Comparison of ENCODE assay signal across 8 cellular contexts in the genomic region with DNA sequence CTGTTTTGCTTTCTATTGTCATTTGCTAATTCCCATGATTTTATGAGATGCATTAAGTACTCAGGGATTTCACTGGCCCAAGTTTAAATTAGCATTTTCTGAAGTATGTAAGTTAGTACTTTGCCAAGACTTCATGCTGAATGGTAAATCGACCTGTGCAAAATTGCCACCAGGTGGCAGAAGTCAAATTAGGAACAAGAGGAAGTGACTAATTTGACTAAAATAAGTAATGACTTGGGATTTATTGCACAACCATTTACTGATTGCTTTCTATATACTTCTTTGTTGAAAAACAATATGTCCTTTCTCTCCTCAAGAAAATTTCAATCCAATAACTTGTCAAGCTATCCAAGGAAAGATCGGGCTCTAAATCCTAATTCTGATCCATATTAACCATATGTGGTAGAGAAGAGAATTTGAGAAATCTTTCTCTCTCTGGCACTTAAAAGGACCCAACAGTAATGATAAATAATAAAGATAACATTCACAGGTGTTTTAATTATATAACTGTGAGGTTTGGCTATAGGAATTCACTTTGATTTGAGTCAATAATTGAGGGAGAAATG.
DNase-seq lines count a peak whose midpoint lies in the region; ATAC-seq and TF ChIP-seq lines count a peak whose summit lies in the region.

No MANE protein-coding gene starts in this region.

- H3K27me3 ChIP-seq in right cardiac atrium (ENCODE audit: control insufficient read depth, insufficient read depth) (no peaks in the 10 kb centered on the region), Panc1 (ENCODE audit: control insufficient read depth, insufficient read depth, low read length) (no peaks in the 10 kb centered on the region), uterus (no peaks in the 10 kb centered on the region), Peyer's patch (no peaks in the 10 kb centered on the region)

- TF ChIP-seq CTCF in Panc1 (IDR thresholded peaks at IDR 0.05) = peak; percentile 56; the same call in 1 of the 2 replicates
- TF ChIP-seq CTCF in epithelial cell of proximal tubule (conservative IDR thresholded peaks at IDR 0.05; ENCODE audit: low read depth, low read length) = peak; percentile 80
- TF ChIP-seq CTCF in uterus (IDR thresholded peaks at IDR 0.05) = no peak
- TF ChIP-seq CTCF in Peyer's patch (IDR thresholded peaks at IDR 0.05) = peak in 2 of 6 experiments; percentile 18 to 19

- peak; percentile 11 to 35 (median 15) for DNase-seq in right cardiac atrium
- no peak for DNase-seq in Right ventricle myocardium inferior (ENCODE audit: missing footprints)
- DNase-seq in Panc1 (ENCODE audit: low read depth, low spot score) = no peak
- peak; percentile 41 for DNase-seq in epithelial cell of proximal tubule (ENCODE audit: low read depth)
- peak; percentile 12 for DNase-seq in putamen (ENCODE audit: low spot score)
- no peak for DNase-seq in uterus
- DNase-seq in Peyer's patch = no peak

- no peaks in the 10 kb centered on the region for H3K4me1 ChIP-seq in right cardiac atrium (ENCODE audit: control insufficient read depth, insufficient read depth, low read length)
- no peaks in the 10 kb centered on the region for H3K4me1 ChIP-seq in Panc1 (ENCODE audit: control insufficient read depth, insufficient read depth, low read length)
- H3K4me1 ChIP-seq in uterus = no peaks in the 10 kb centered on the region
- H3K4me1 ChIP-seq in Peyer's patch = no peaks in the 10 kb centered on the region

- in situ Hi-C loops in Panc1 (cut with HindIII; ENCODE audit: low pct_unique_long_range_greater_than_20kb, low sequenced_read_pairs) = no loop called here

- no peaks in the 10 kb centered on the region for H3K9me3 ChIP-seq in right cardiac atrium (ENCODE audit: control insufficient read depth, low read length)
- 0 out of 2 replicates have a peak, but pooled peaks cover 8% of the 10 kb centered on the region for H3K9me3 ChIP-seq in Panc1 (ENCODE audit: control insufficient read depth, insufficient read depth, low read depth, low read length)
- no peaks in the 10 kb centered on the region for H3K9me3 ChIP-seq in uterus
- H3K9me3 ChIP-seq in Peyer's patch = no peaks in the 10 kb centered on the region

- H3K27ac ChIP-seq in right cardiac atrium (ENCODE audit: low read length) = no peak overlapping the region
- no peak overlapping the region for H3K27ac ChIP-seq in Panc1 (ENCODE audit: low read length)
- H3K27ac ChIP-seq in uterus = no peak overlapping the region
- H3K27ac ChIP-seq in Peyer's patch = no peak overlapping the region

- BruUV-seq in Panc1 (replicated peaks; lab: Mats Ljungman, UMichigan) = no TSS peak

- POLR2A ChIA-PET in Panc1 (lab: Charles Lee) = no interaction called here

- intact Hi-C loops in right cardiac atrium (cut with DNase I) = no loop called here
- intact Hi-C loops in Right ventricle myocardium inferior (cut with DNase I) = loop anchor here (2.0 kb wide), 1 partner anchor 66 kb away; no protein-coding TSS in a partner anchor
- intact Hi-C loops in Panc1 (cut with micrococcal nuclease; ENCODE audit: unreplicated experiment) = no loop called here
- intact Hi-C loops in uterus (cut with DNase I; ENCODE audit: low total_unique reads) = no loop called here

- WGBS in right cardiac atrium = 41% methylated on average over 2 of the region's 2 CpGs

- CTCF ChIA-PET in Panc1 (lab: Charles Lee) = interaction anchor here (0.5 kb wide), 1 partner anchor 196 kb away, joined by 7 read pairs; no protein-coding TSS in a partner anchor

- H3K36me3 ChIP-seq in Panc1 (ENCODE audit: control insufficient read depth, insufficient read depth, low read length) = no peaks in the 10 kb centered on the region
- H3K36me3 ChIP-seq in uterus = no peaks in the 10 kb centered on the region
- no peaks in the 10 kb centered on the region for H3K36me3 ChIP-seq in Peyer's patch

- no peak for TF ChIP-seq POLR2A in uterus (IDR thresholded peaks at IDR 0.05)
- no peak for TF ChIP-seq POLR2A in Peyer's patch (IDR thresholded peaks at IDR 0.05)

- ATAC-seq in right cardiac atrium = no peak
- ATAC-seq in Right ventricle myocardium inferior = no peak
- peak; percentile 81 for ATAC-seq in HG03354 (IDR thresholded peaks at IDR 0.05; ENCODE audit: poor library complexity, severe bottlenecking, unreplicated experiment)
- ATAC-seq in Panc1 = no peak

- no peak overlapping the region for H3K4me3 ChIP-seq in right cardiac atrium (ENCODE audit: low read length)
- H3K4me3 ChIP-seq in Panc1 (ENCODE audit: low read depth in 2 of 2, low read length in 2 of 2) = no peak overlapping the region
- H3K4me3 ChIP-seq in epithelial cell of proximal tubule (ENCODE audit: low read depth, low read length) = no peak overlapping the region
- no peak overlapping the region for H3K4me3 ChIP-seq in uterus
- H3K4me3 ChIP-seq in Peyer's patch = no peak overlapping the region

Comparison
In these comparisons a context has a peak if more than half of its experiments do, and no peak if none do; other contexts are left out.
1. DNase-seq: peak in right cardiac atrium (3 of 3), epithelial cell of proximal tubule (single experiment) and putamen (single experiment); none in Right ventricle myocardium inferior (single experiment), Panc1 (single experiment), uterus (0 of 2) and Peyer's patch (0 of 3).
2. CTCF ChIP-seq: peak in Panc1 (single experiment) and epithelial cell of proximal tubule (single experiment); none in uterus (0 of 4).